ENCODE assay signal across 12 cellular contexts in genomic region chr7:6556196-6556595, GRCh38. TPM values are rescaled to one million over a fixed set of nuclear protein-coding genes. Genes with fewer than 3 reads are reported as not detected.
DNase-seq lines count a peak whose midpoint lies in the region; ATAC-seq and TF ChIP-seq lines count a peak whose summit lies in the region.
"Had no signal": no experiment of that assay in that cellular context is flagged by ENCODE, and none has a peak within 500 bp of the region (broad histone marks: within the 10 kb centered on the region; RNA-seq: fewer than 3 reads in every experiment).

No MANE protein-coding gene starts in this region.

- ATAC-seq in lower lobe of right lung, result peak in 1 of 2 donors; percentile 21
- ATAC-seq in HG03432 (IDR thresholded peaks at IDR 0.05; ENCODE audit: unreplicated experiment), result no peak
- no peak for ATAC-seq in GM21786 (IDR thresholded peaks at IDR 0.05; ENCODE audit: unreplicated experiment)
- ATAC-seq: naive thymus-derived CD8-positive, alpha-beta T cell had no signal

- CTCF ChIA-PET in Caco-2 (lab: Charles Lee), result interaction anchor here (0.6 kb wide), 1 partner anchor 32 kb away, joined by 3 read pairs; no protein-coding TSS in a partner anchor

- H3K4me2 ChIP-seq in SU-DHL-6 (ENCODE audit: low read depth, low read length, poor library complexity, severe bottlenecking), result no peak overlapping the region

- H3K27ac Mint-ChIP-seq in Caco-2 (ENCODE audit: unreplicated experiment), result no peak overlapping the region
- H3K27ac Mint-ChIP-seq: activated naive CD8-positive, alpha-beta T cell had no signal

- H3K9me2 ChIP-seq in SU-DHL-6 (replicated peaks; ENCODE audit: insufficient read depth, low read length), result no peaks in the 10 kb centered on the region

- H3K9ac ChIP-seq in SU-DHL-6 (ENCODE audit: low read length), result no peak overlapping the region

- TF ChIP-seq CTCF in Caco-2 (IDR thresholded peaks at IDR 0.05; ENCODE audit: insufficient read depth in 1 of 2, low read depth in 1 of 2, low read length in 1 of 2, severe bottlenecking in 1 of 2, unreplicated experiment in 1 of 2) (peak; percentile 50 to 63), GM13977 (IDR thresholded peaks at IDR 0.05; ENCODE audit: extremely low read depth, insufficient read depth, missing control alignments) (peak; percentile 39), SU-DHL-6 (IDR thresholded peaks at IDR 0.05; ENCODE audit: insufficient read depth, low read length, poor library complexity, severe bottlenecking) (peak; percentile 39), lower lobe of right lung (IDR thresholded peaks at IDR 0.05) (peak; percentile 6)

- H3K27me3 ChIP-seq in Caco-2 (replicated peaks; ENCODE audit: control insufficient read depth, insufficient read depth, low read length) (no peaks in the 10 kb centered on the region), SU-DHL-6 (ENCODE audit: low read length) (no peaks in the 10 kb centered on the region), lower lobe of right lung (ENCODE audit: low read depth) (no peaks in the 10 kb centered on the region)

- intact Hi-C loops in Caco-2 (cut with micrococcal nuclease; ENCODE audit: unreplicated experiment), result no loop called here
- intact Hi-C loops in lower lobe of right lung (cut with DNase I), result no loop called here
- intact Hi-C loops in posterior cingulate gyrus (cut with DNase I), result no loop called here

- H3K36me3 Mint-ChIP-seq in Caco-2 (ENCODE audit: insufficient read depth, unreplicated experiment), result no peaks in the 10 kb centered on the region
- H3K36me3 Mint-ChIP-seq: activated naive CD8-positive, alpha-beta T cell; naive thymus-derived CD8-positive, alpha-beta T cell had no signal

- no peaks in the 10 kb centered on the region for H3K9me3 Mint-ChIP-seq in Caco-2 (ENCODE audit: unreplicated experiment)
- H3K9me3 Mint-ChIP-seq: naive thymus-derived CD8-positive, alpha-beta T cell had no signal

- BruUV-seq in Caco-2 (replicated peaks; lab: Mats Ljungman, UMichigan), result no TSS peak

- in situ Hi-C loops in GM13977 (cut with MboI; ENCODE audit: low pct_unique_long_range_greater_than_20kb, low sequenced_read_pairs, unreplicated experiment), result no loop called here

- H3K4me3 ChIP-seq in Caco-2 (ENCODE audit: low read depth, low read length) (no peak overlapping the region), SU-DHL-6 (ENCODE audit: insufficient read depth, low read length, poor library complexity, severe bottlenecking) (no peak overlapping the region), lower lobe of right lung (no peak overlapping the region)

- H3K4me3 Mint-ChIP-seq in Caco-2 (ENCODE audit: unreplicated experiment), result no peak overlapping the region
- H3K4me3 Mint-ChIP-seq: activated naive CD8-positive, alpha-beta T cell; naive thymus-derived CD8-positive, alpha-beta T cell had no signal

- no peaks in the 10 kb centered on the region for H3K27me3 Mint-ChIP-seq in Caco-2 (ENCODE audit: insufficient read depth, unreplicated experiment)
- H3K27me3 Mint-ChIP-seq: activated naive CD8-positive, alpha-beta T cell; naive thymus-derived CD8-positive, alpha-beta T cell had no signal

- no peaks in the 10 kb centered on the region for H4K20me1 ChIP-seq in SU-DHL-6 (ENCODE audit: low read depth, low read length)

- H3K36me3 ChIP-seq in Caco-2 (ENCODE audit: control insufficient read depth, insufficient read depth, low read length), result no peaks in the 10 kb centered on the region
- H3K36me3 ChIP-seq in SU-DHL-6 (ENCODE audit: low read length), result no peaks in the 10 kb centered on the region
- H3K36me3 ChIP-seq in lower lobe of right lung, result no peaks in the 10 kb centered on the region

- H3K27ac ChIP-seq in SU-DHL-6 (ENCODE audit: low read depth, low read length) (no peak overlapping the region), lower lobe of right lung (no peak overlapping the region)

- H3K4me1 Mint-ChIP-seq in Caco-2 (ENCODE audit: low read depth, unreplicated experiment), result no peaks in the 10 kb centered on the region

- H3K9me3 ChIP-seq in Caco-2 (no peaks in the 10 kb centered on the region), SU-DHL-6 (ENCODE audit: insufficient read depth, low read length) (no peaks in the 10 kb centered on the region), lower lobe of right lung (no peaks in the 10 kb centered on the region)

- H3F3A ChIP-seq in SU-DHL-6 (ENCODE audit: insufficient read depth), result no peaks in the 10 kb centered on the region

- H3K79me2 ChIP-seq in SU-DHL-6 (ENCODE audit: insufficient read depth, low read length), result no peaks in the 10 kb centered on the region

- DNase-seq in Caco-2 (peak; percentile 56 to 61), GM13977 (ENCODE audit: low spot score) (peak; percentile 41), lower lobe of right lung (no peak), posterior cingulate gyrus (no peak), HK-2 (ENCODE audit: unreplicated experiment) (no peak)
- DNase-seq: naive thymus-derived CD8-positive, alpha-beta T cell; NCI-H2081 treated with DMSO at 0.1 percent for 48 hours; substantia nigra had no signal

- H2AFZ ChIP-seq in SU-DHL-6 (ENCODE audit: low read depth, low read length, severe bottlenecking), result no peak overlapping the region

- POLR2A ChIA-PET in Caco-2 (lab: Charles Lee), result no interaction called here

- H3K4me1 ChIP-seq in Caco-2 (no peaks in the 10 kb centered on the region), lower lobe of right lung (no peaks in the 10 kb centered on the region)

RNA-seq across cellular contexts. Expression of gene GRID2IP, which starts 4.9 kb away (rescaled TPM):
- total RNA-seq in Caco-2 (2022), result 0.65 and 0.95 TPM in 2 replicates
- 0.41 TPM for total RNA-seq in lower lobe of right lung

RNA-seq across cellular contexts. Expression of gene ZDHHC4, which starts 21.1 kb away (rescaled TPM):
- total RNA-seq in Caco-2 (2022), result 69.9 and 78.9 TPM in 2 replicates
- 41.8 TPM for total RNA-seq in lower lobe of right lung

RNA-seq across cellular contexts. Expression of gene INTS15, which starts 33.6 kb away (rescaled TPM):
- total RNA-seq in Caco-2 (2022), result 24.7 and 29.6 TPM in 2 replicates
- 33.2 TPM for total RNA-seq in lower lobe of right lung

RNA-seq across cellular contexts. Expression of gene ZNF853, which starts 59.2 kb away (rescaled TPM):
- total RNA-seq in Caco-2 (2022) (10.1 and 12.3 TPM in 2 replicates), lower lobe of right lung (4.4 TPM)

Comparison
In these comparisons a context has a peak if more than half of its experiments do, and no peak if none do; other contexts are left out.
1. DNase-seq: peak in Caco-2 (2 of 2) and GM13977 (single experiment); none in lower lobe of right lung (single experiment), posterior cingulate gyrus (0 of 10) and HK-2 (single experiment).
2. CTCF ChIP-seq: peak in every context shown above with its lines; median percentile 56 in Caco-2; 39 in GM13977; 39 in SU-DHL-6; 6 in lower lobe of right lung.